In the genomic region with DNA sequence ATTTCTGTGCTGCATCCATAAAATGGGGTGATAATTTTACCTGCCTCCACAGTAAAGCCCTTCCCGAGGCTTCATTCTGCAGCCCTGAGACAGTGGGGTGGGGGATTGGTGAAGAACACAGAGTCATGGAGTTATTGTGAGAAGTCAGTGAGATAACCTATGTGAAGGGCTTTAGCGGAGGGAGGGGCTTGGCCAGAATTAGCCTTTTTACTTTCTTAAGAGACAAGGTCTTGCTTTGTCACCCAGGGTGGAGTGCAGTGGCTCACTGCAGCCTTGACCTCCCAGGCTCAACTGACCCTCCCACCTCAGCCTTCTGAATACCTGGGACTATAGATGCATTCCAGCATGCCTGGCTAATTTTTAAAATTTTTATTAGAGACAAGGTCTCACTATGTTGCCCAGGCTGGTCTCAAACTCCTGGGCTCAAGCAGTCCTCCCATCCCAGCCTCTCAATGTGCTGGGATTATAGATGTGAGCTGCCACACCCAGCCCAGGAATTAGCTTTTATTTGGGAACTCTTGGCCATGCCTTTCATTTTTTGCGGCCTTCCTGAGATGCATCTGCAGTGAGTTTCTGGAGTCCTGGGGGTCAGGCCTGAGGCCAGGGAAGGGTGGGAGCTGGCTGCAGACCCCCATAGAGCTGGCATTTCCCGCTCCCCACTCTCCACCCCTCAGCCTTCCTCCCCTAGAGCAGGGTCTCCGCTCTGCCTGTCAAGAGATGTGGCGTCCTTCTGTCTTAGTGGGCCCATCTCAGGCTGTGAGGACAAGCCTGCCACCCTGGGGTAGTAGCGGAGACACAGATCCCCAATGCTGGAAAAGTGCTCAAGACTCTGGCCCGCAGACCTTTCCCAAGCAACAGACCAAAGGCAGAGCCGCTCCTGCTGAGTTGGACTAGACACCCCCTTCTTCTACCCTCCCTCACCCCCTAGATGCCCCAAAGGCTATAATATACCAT, we compare ENCODE assay signal across 2 cellular contexts.
TF ChIP-seq lines count a peak whose summit lies in the region.

No MANE protein-coding gene starts in this region.

TF ChIP-seq in GM23338, 12 proteins besides CTCF, POLR2A, EP300 and RAD21:
- TF ChIP-seq, protein P1, sequence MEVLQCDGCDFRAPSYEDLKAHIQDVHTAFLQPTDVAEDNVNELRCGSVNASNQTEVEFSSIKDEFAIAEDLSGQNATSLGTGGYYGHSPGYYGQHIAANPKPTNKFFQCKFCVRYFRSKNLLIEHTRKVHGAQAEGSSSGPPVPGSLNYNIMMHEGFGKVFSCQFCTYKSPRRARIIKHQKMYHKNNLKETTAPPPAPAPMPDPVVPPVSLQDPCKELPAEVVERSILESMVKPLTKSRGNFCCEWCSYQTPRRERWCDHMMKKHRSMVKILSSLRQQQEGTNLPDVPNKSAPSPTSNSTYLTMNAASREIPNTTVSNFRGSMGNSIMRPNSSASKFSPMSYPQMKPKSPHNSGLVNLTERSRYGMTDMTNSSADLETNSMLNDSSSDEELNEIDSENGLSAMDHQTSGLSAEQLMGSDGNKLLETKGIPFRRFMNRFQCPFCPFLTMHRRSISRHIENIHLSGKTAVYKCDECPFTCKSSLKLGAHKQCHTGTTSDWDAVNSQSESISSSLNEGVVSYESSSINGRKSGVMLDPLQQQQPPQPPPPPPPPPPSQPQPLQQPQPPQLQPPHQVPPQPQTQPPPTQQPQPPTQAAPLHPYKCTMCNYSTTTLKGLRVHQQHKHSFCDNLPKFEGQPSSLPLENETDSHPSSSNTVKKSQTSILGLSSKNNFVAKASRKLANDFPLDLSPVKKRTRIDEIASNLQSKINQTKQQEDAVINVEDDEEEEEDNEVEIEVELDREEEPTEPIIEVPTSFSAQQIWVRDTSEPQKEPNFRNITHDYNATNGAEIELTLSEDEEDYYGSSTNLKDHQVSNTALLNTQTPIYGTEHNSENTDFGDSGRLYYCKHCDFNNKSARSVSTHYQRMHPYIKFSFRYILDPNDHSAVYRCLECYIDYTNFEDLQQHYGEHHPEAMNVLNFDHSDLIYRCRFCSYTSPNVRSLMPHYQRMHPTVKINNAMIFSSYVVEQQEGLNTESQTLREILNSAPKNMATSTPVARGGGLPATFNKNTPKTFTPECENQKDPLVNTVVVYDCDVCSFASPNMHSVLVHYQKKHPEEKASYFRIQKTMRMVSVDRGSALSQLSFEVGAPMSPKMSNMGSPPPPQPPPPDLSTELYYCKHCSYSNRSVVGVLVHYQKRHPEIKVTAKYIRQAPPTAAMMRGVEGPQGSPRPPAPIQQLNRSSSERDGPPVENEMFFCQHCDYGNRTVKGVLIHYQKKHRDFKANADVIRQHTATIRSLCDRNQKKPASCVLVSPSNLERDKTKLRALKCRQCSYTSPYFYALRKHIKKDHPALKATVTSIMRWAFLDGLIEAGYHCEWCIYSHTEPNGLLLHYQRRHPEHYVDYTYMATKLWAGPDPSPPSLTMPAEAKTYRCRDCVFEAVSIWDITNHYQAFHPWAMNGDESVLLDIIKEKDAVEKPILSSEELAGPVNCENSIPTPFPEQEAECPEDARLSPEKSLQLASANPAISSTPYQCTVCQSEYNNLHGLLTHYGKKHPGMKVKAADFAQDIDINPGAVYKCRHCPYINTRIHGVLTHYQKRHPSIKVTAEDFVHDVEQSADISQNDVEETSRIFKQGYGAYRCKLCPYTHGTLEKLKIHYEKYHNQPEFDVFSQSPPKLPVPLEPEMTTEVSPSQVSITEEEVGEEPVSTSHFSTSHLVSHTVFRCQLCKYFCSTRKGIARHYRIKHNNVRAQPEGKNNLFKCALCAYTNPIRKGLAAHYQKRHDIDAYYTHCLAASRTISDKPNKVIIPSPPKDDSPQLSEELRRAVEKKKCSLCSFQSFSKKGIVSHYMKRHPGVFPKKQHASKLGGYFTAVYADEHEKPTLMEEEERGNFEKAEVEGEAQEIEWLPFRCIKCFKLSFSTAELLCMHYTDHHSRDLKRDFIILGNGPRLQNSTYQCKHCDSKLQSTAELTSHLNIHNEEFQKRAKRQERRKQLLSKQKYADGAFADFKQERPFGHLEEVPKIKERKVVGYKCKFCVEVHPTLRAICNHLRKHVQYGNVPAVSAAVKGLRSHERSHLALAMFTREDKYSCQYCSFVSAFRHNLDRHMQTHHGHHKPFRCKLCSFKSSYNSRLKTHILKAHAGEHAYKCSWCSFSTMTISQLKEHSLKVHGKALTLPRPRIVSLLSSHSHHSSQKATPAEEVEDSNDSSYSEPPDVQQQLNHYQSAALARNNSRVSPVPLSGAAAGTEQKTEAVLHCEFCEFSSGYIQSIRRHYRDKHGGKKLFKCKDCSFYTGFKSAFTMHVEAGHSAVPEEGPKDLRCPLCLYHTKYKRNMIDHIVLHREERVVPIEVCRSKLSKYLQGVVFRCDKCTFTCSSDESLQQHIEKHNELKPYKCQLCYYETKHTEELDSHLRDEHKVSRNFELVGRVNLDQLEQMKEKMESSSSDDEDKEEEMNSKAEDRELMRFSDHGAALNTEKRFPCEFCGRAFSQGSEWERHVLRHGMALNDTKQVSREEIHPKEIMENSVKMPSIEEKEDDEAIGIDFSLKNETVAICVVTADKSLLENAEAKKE (CRISPR knock-in tag; IDR thresholded peaks at IDR 0.05) = no peak
- no peak for TF ChIP-seq ZNF114 (CRISPR knock-in tag; IDR thresholded peaks at IDR 0.05)

TF ChIP-seq in HepG2, 621 proteins besides CTCF, POLR2A, EP300 and RAD21 (continued from another document):
- TF ChIP-seq ZNF597 (CRISPR knock-in tag; IDR thresholded peaks at IDR 0.05) = no peak
- no peak for TF ChIP-seq MYNN (CRISPR knock-in tag; IDR thresholded peaks at IDR 0.05; ENCODE audit: low read depth)
- no peak for TF ChIP-seq ZSCAN21 (CRISPR knock-in tag; IDR thresholded peaks at IDR 0.05; ENCODE audit: borderline replicate concordance)
- no peak for TF ChIP-seq RORA (CRISPR knock-in tag; IDR thresholded peaks at IDR 0.05)
- TF ChIP-seq FOXP1 (IDR thresholded peaks at IDR 0.05) = no peak
- no peak for TF ChIP-seq FOXP1 (CRISPR knock-in tag; IDR thresholded peaks at IDR 0.05)
- TF ChIP-seq RBM22 (optimal IDR thresholded peaks at IDR 0.05; ENCODE audit: low read length) = peak; percentile 61
- TF ChIP-seq CHD2 (IDR thresholded peaks at IDR 0.05; ENCODE audit: low read depth, low read length) = no peak
- TF ChIP-seq, protein P2, sequence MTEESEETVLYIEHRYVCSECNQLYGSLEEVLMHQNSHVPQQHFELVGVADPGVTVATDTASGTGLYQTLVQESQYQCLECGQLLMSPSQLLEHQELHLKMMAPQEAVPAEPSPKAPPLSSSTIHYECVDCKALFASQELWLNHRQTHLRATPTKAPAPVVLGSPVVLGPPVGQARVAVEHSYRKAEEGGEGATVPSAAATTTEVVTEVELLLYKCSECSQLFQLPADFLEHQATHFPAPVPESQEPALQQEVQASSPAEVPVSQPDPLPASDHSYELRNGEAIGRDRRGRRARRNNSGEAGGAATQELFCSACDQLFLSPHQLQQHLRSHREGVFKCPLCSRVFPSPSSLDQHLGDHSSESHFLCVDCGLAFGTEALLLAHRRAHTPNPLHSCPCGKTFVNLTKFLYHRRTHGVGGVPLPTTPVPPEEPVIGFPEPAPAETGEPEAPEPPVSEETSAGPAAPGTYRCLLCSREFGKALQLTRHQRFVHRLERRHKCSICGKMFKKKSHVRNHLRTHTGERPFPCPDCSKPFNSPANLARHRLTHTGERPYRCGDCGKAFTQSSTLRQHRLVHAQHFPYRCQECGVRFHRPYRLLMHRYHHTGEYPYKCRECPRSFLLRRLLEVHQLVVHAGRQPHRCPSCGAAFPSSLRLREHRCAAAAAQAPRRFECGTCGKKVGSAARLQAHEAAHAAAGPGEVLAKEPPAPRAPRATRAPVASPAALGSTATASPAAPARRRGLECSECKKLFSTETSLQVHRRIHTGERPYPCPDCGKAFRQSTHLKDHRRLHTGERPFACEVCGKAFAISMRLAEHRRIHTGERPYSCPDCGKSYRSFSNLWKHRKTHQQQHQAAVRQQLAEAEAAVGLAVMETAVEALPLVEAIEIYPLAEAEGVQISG (CRISPR knock-in tag; IDR thresholded peaks at IDR 0.05) = no peak
- no peak for TF ChIP-seq SRSF4 (IDR thresholded peaks at IDR 0.05; ENCODE audit: low read depth, low read length, poor library complexity, severe bottlenecking)
